In the genomic region with DNA sequence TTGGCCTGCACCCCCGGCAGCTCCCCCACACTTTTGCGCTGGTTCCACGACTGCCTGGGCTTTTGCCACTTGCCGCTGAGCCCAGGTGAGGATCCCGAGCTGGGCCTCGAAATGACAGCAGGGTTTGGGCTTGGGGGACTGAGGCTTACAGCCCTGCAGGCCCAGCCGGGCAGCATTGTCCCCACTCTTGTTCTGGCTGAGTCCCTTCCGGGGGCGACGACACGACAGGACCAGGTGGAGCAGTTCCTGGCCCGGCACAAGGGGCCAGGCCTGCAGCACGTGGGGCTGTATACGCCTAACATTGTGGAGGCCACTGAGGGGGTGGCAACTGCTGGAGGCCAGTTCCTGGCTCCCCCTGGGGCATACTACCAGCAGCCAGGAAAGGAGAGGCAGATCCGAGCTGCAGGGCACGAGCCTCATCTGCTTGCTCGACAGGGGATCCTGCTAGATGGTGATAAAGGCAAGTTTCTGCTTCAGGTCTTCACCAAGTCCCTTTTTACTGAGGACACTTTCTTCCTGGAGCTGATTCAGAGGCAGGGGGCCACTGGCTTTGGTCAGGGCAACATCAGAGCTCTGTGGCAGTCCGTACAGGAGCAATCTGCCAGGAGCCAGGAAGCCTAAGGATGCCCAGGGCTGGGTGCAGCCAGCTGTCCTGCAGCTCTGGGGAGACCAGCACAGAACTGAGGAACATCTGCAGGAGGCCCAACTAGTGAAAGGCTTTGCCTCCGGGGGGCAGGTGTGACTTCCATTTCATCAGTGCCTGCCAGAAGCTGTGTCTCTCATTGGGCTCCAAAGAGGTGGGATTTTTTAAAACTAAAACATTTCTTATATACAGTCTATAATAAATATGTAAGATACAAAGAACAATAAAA, we compare ENCODE assay signal across 8 cellular contexts. TPM values are rescaled to one million over a fixed set of nuclear protein-coding genes. Genes with fewer than 3 reads are reported as not detected.
DNase-seq lines count a peak whose midpoint lies in the region; ATAC-seq, FAIRE-seq and TF ChIP-seq lines count a peak whose summit lies in the region.

No MANE protein-coding gene starts in this region.

- H3K79me2 ChIP-seq in MM.1S (ENCODE audit: low read length) = no peaks in the 10 kb centered on the region; the same call in 1 of the 2 replicates

- DNase-seq in NCI-H748 (lab: John Stamatoyannopoulos, UW; ENCODE audit: unreplicated experiment) = peak; percentile 23
- no peak for DNase-seq in NCI-H748 treated with DMSO at 0.1 percent for 48 hours (lab: John Stamatoyannopoulos, UW)
- no peak for DNase-seq in MM.1S
- no peak for DNase-seq in central memory CD8-positive, alpha-beta T cell (ENCODE audit: low spot score in 2 of 2)
- no peak for DNase-seq in progenitor cell of endocrine pancreas (ENCODE audit: low spot score, unreplicated experiment)
- DNase-seq in RCC 7860 (ENCODE audit: low spot score) = no peak
- no peak for DNase-seq in T-helper 9 cell
- no peak for DNase-seq in small intestine

- no peak overlapping the region for H3K27ac Mint-ChIP-seq in central memory CD8-positive, alpha-beta T cell (ENCODE audit: low read depth)
- no peak overlapping the region for H3K27ac Mint-ChIP-seq in progenitor cell of endocrine pancreas

- H4K20me1 ChIP-seq in MM.1S (ENCODE audit: insufficient read depth, low read length) = no peaks in the 10 kb centered on the region

- WGBS in small intestine, 3 donors = 21 to 48% (median 27%) methylated on average over 19 of the region's 19 CpGs

- FAIRE-seq in RCC 7860 (lab: Jason Lieb, UNC) (no peak), small intestine (lab: Jason Lieb, UNC) (no peak)

- H3K4me1 ChIP-seq in MM.1S (ENCODE audit: low read length) = peaks cover 13% of the 10 kb centered on the region
- peaks cover 0 to 2% of the 10 kb centered on the region in 2 donors for H3K4me1 ChIP-seq in small intestine (ENCODE audit: control insufficient read depth in 2 of 2, insufficient read depth in 1 of 2, low read depth in 1 of 2, low read length in 1 of 2)

- peak overlapping the region; percentile 69; the same call in 1 of the 2 replicates for H3K4me3 ChIP-seq in MM.1S (ENCODE audit: low read length)
- H3K4me3 ChIP-seq in small intestine (ENCODE audit: low read depth in 1 of 2, low read length in 2 of 2) = peak overlapping the region in 1 of 2 donors; percentile 53

- peak overlapping the region; percentile 100 for H3K4me2 ChIP-seq in MM.1S (ENCODE audit: low read depth, low read length)

- H3K36me3 Mint-ChIP-seq in central memory CD8-positive, alpha-beta T cell (ENCODE audit: insufficient read depth) = peaks cover 5% of the 10 kb centered on the region
- peaks cover 3% of the 10 kb centered on the region for H3K36me3 Mint-ChIP-seq in progenitor cell of endocrine pancreas (ENCODE audit: insufficient read depth)

- H3K4me1 Mint-ChIP-seq in central memory CD8-positive, alpha-beta T cell = peaks cover 20% of the 10 kb centered on the region
- peaks cover 5% of the 10 kb centered on the region for H3K4me1 Mint-ChIP-seq in progenitor cell of endocrine pancreas (ENCODE audit: low read depth)

- H3K36me3 ChIP-seq in MM.1S (replicated peaks; ENCODE audit: insufficient read depth, low read length) (no peaks in the 10 kb centered on the region), small intestine (ENCODE audit: control insufficient read depth in 2 of 2, insufficient read depth in 2 of 2, low read length in 2 of 2) (peaks cover 4 to 5% of the 10 kb centered on the region in 2 donors)

- no peaks in the 10 kb centered on the region for H3K9me3 Mint-ChIP-seq in central memory CD8-positive, alpha-beta T cell
- H3K9me3 Mint-ChIP-seq in progenitor cell of endocrine pancreas (ENCODE audit: low read depth) = no peaks in the 10 kb centered on the region

- no peaks in the 10 kb centered on the region for H3K9me3 ChIP-seq in MM.1S (replicated peaks; ENCODE audit: insufficient read depth, low read length)
- no peaks in the 10 kb centered on the region for H3K9me3 ChIP-seq in small intestine (ENCODE audit: control insufficient read depth, low read depth)

- H3K27me3 Mint-ChIP-seq in central memory CD8-positive, alpha-beta T cell = no peaks in the 10 kb centered on the region
- H3K27me3 Mint-ChIP-seq in progenitor cell of endocrine pancreas = peaks cover 11% of the 10 kb centered on the region

- H3K9me2 ChIP-seq in MM.1S (replicated peaks; ENCODE audit: insufficient read depth, low read length) = no peaks in the 10 kb centered on the region

- no peaks in the 10 kb centered on the region for H3F3A ChIP-seq in MM.1S (ENCODE audit: insufficient read depth, low read length)

- no peak for ATAC-seq in central memory CD8-positive, alpha-beta T cell (replicated peaks; ENCODE audit: extremely low read depth, poor library complexity, severe bottlenecking)

- H2AFZ ChIP-seq in MM.1S (ENCODE audit: low read length) = 0 out of 2 replicates have a peak overlapping the region, but pooled peaks have one; percentile 97

- peak overlapping the region; percentile 74 for H3K4me3 Mint-ChIP-seq in central memory CD8-positive, alpha-beta T cell
- H3K4me3 Mint-ChIP-seq in progenitor cell of endocrine pancreas (ENCODE audit: low read depth) = peak overlapping the region; percentile 38

- TF ChIP-seq CTCF in MM.1S (IDR thresholded peaks at IDR 0.05; ENCODE audit: low read length) (no peak), progenitor cell of endocrine pancreas (IDR thresholded peaks at IDR 0.05; ENCODE audit: unreplicated experiment) (no peak)

- no peak overlapping the region for H3K27ac ChIP-seq in MM.1S (ENCODE audit: low read length)
- no peak overlapping the region for H3K27ac ChIP-seq in small intestine (ENCODE audit: low read depth in 1 of 2, low read length in 1 of 2)

- peak overlapping the region; percentile 70; the same call in 1 of the 2 replicates for H3K9ac ChIP-seq in MM.1S (ENCODE audit: low read length)

- H3K27me3 ChIP-seq in MM.1S (replicated peaks; ENCODE audit: insufficient read depth, low read length) (no peaks in the 10 kb centered on the region), small intestine (ENCODE audit: control insufficient read depth in 2 of 2, insufficient read depth in 2 of 2, low read length in 2 of 2) (no peaks in the 10 kb centered on the region)

RNA-seq across cellular contexts. Expression of a gene that starts 1.2 kb away (rescaled TPM):
- total RNA-seq in progenitor cell of endocrine pancreas = 2.4 and 3.6 TPM in 2 replicates
- 10 to 100 TPM in 1 of 3 donors, 1 to 10 TPM in 2; 1.1 to 10.7 (median 1.1) TPM for polyA plus RNA-seq in small intestine

RNA-seq across cellular contexts. Expression of a gene that starts 12.1 kb away (rescaled TPM):
- 11.7 and 12.3 TPM in 2 replicates for total RNA-seq in progenitor cell of endocrine pancreas
- 10 to 100 TPM in 2 of 3 donors, 1 to 10 TPM in 1; 9.6 to 18.4 (median 13.6) TPM for polyA plus RNA-seq in small intestine

RNA-seq across cellular contexts. Expression of a gene that starts 12.4 kb away (rescaled TPM):
- total RNA-seq in progenitor cell of endocrine pancreas = 52.3 and 59.3 TPM in 2 replicates
- polyA plus RNA-seq in small intestine = 10 to 100 TPM; 17.1 to 37.6 (median 34.0) TPM
